Comparison of ENCODE assay signal across 9 cellular contexts in genomic region chr3:184417619-184418327, GRCh38. TPM values are rescaled to one million over a fixed set of nuclear protein-coding genes. Genes with fewer than 3 reads are reported as not detected.
A peak's percentile ranks its signal among the peaks of the same experiment; 100 is the strongest.
DNase-seq lines count a peak whose midpoint lies in the region; ATAC-seq, FAIRE-seq and TF ChIP-seq lines count a peak whose summit lies in the region.
"Had no signal": no experiment of that assay in that cellular context is flagged by ENCODE, and none has a peak within 500 bp of the region (broad histone marks: within the 10 kb centered on the region; RNA-seq: fewer than 3 reads in every experiment).

No MANE protein-coding gene starts in this region.

- H3K27me3 Mint-ChIP-seq in activated T-helper 2 cell treated with anti-CD3 and anti-CD28 coated beads, Interferon-gamma antibody, Interleukin-2, Interleukin-4, amounts not matched to agents 10 μg/mL and 5 μg/mL and 100 μg/mL, durations not matched to agents 14 hours and 24 hours and 36 hours (ENCODE audit: low read depth) = peaks cover 6% of the 10 kb centered on the region

- intact Hi-C loops in activated T-helper 2 cell treated with anti-CD3 and anti-CD28 coated beads, Interferon-gamma antibody, Interleukin-2, Interleukin-4, amounts not matched to agents 10 μg/mL and 5 μg/mL and 100 μg/mL, durations not matched to agents 14 hours and 24 hours and 36 hours (cut with micrococcal nuclease) = loop anchor here (1.0 to 5.0 kb wide), 3 partner anchors 51 to 127 kb away; no protein-coding TSS in a partner anchor
- intact Hi-C loops in pancreas (cut with DNase I) = no loop called here

- no peak overlapping the region for H3K27ac Mint-ChIP-seq in activated T-helper 2 cell treated with anti-CD3 and anti-CD28 coated beads, Interferon-gamma antibody, Interleukin-2, Interleukin-4, amounts not matched to agents 10 μg/mL and 5 μg/mL and 100 μg/mL, durations not matched to agents 14 hours and 24 hours and 36 hours
- H3K27ac Mint-ChIP-seq: activated naive CD8-positive, alpha-beta T cell had no signal

- TF ChIP-seq POLR2A in upper lobe of left lung (IDR thresholded peaks at IDR 0.05) = no peak

- H3K9me3 Mint-ChIP-seq in activated T-helper 2 cell treated with anti-CD3 and anti-CD28 coated beads, Interferon-gamma antibody, Interleukin-2, Interleukin-4, amounts not matched to agents 10 μg/mL and 5 μg/mL and 100 μg/mL, durations not matched to agents 14 hours and 24 hours and 36 hours = no peaks in the 10 kb centered on the region

- no peaks in the 10 kb centered on the region for H3K4me1 Mint-ChIP-seq in activated T-helper 2 cell treated with anti-CD3 and anti-CD28 coated beads, Interferon-gamma antibody, Interleukin-2, Interleukin-4, amounts not matched to agents 10 μg/mL and 5 μg/mL and 100 μg/mL, durations not matched to agents 14 hours and 24 hours and 36 hours (ENCODE audit: low read depth)

- H3K27me3 ChIP-seq in RWPE2 (ENCODE audit: insufficient read depth, poor library complexity, severe bottlenecking) (no peaks in the 10 kb centered on the region), foreskin keratinocyte (no peaks in the 10 kb centered on the region), pancreas (no peaks in the 10 kb centered on the region), upper lobe of left lung (no peaks in the 10 kb centered on the region)

- ATAC-seq in GM21723 (IDR thresholded peaks at IDR 0.05; ENCODE audit: unreplicated experiment) (peak; percentile 84), RWPE2 (ENCODE audit: low read depth) (peak; percentile 88), foreskin keratinocyte (peak; percentile 86), pancreas (peak; percentile 96 to 100 (median 98)), upper lobe of left lung (ENCODE audit: low FRiP score in 2 of 2) (peak; percentile 89 to 90)

- H3K4me1 ChIP-seq in RWPE2 (ENCODE audit: insufficient read depth, poor library complexity, severe bottlenecking) (no peaks in the 10 kb centered on the region), foreskin keratinocyte (no peaks in the 10 kb centered on the region), pancreas (no peaks in the 10 kb centered on the region), upper lobe of left lung (no peaks in the 10 kb centered on the region)

- no peak for TF ChIP-seq EP300 in upper lobe of left lung (IDR thresholded peaks at IDR 0.05)

- no peak overlapping the region for H3K4me3 Mint-ChIP-seq in activated T-helper 2 cell treated with anti-CD3 and anti-CD28 coated beads, Interferon-gamma antibody, Interleukin-2, Interleukin-4, amounts not matched to agents 10 μg/mL and 5 μg/mL and 100 μg/mL, durations not matched to agents 14 hours and 24 hours and 36 hours (ENCODE audit: low read depth)
- H3K4me3 Mint-ChIP-seq: activated naive CD8-positive, alpha-beta T cell had no signal

- H3K36me3 ChIP-seq in RWPE2 (ENCODE audit: low read depth) (no peaks in the 10 kb centered on the region), pancreas (no peaks in the 10 kb centered on the region), upper lobe of left lung (no peaks in the 10 kb centered on the region)

- 22 to 29% methylated on average over 14 of the region's 14 CpGs for WGBS in pancreas, 2 donors
- 29 to 39% methylated on average over 9 to 12 of the region's 14 CpGs for WGBS in upper lobe of left lung, 2 donors

- no peak for FAIRE-seq in pancreas (lab: Jason Lieb, UNC)

- peak; percentile 57 for DNase-seq in DMS 273 treated with DMSO at 0.1 percent for 48 hours (lab: John Stamatoyannopoulos, UW)
- DNase-seq in LNCaP clone FGC (ENCODE audit: low read depth) = peak; percentile 6
- DNase-seq in RWPE2 (ENCODE audit: low spot score) = peak; percentile 62
- peak; percentile 53 for DNase-seq in activated T-helper 2 cell treated with anti-CD3 and anti-CD28 coated beads, Interferon-gamma antibody, Interleukin-2, Interleukin-4, amounts not matched to agents 10 μg/mL and 5 μg/mL and 100 μg/mL, durations not matched to agents 14 hours and 24 hours and 36 hours (ENCODE audit: low spot score)
- DNase-seq in foreskin keratinocyte = peak in 1 of 2 donors; percentile 33
- DNase-seq in pancreas = peak; percentile 65 to 87 (median 78)
- peak in 1 of 2 donors; percentile 64 for DNase-seq in upper lobe of left lung

- no peak overlapping the region for H3K4me3 ChIP-seq in LNCaP clone FGC (ENCODE audit: low read depth, low read length)
- H3K4me3 ChIP-seq in RWPE2 (ENCODE audit: severe bottlenecking) = no peak overlapping the region
- no peak overlapping the region for H3K4me3 ChIP-seq in pancreas
- H3K4me3 ChIP-seq in upper lobe of left lung = no peak overlapping the region

- H3K36me3 Mint-ChIP-seq in activated T-helper 2 cell treated with anti-CD3 and anti-CD28 coated beads, Interferon-gamma antibody, Interleukin-2, Interleukin-4, amounts not matched to agents 10 μg/mL and 5 μg/mL and 100 μg/mL, durations not matched to agents 14 hours and 24 hours and 36 hours (ENCODE audit: low read depth) = no peaks in the 10 kb centered on the region
- H3K36me3 Mint-ChIP-seq: activated naive CD8-positive, alpha-beta T cell had no signal

- H3K27ac ChIP-seq in RWPE2 (ENCODE audit: poor library complexity, severe bottlenecking) (no peak overlapping the region), foreskin keratinocyte (no peak overlapping the region), pancreas (no peak overlapping the region), upper lobe of left lung (no peak overlapping the region)

- no peaks in the 10 kb centered on the region for H3K9me3 ChIP-seq in RWPE2 (ENCODE audit: severe bottlenecking)
- no peaks in the 10 kb centered on the region for H3K9me3 ChIP-seq in pancreas
- peaks cover 0 to 3% (median 0%) of the 10 kb centered on the region in 4 donors for H3K9me3 ChIP-seq in upper lobe of left lung

- peak; percentile 96 for TF ChIP-seq CTCF in LNCaP clone FGC (IDR thresholded peaks at IDR 0.05; ENCODE audit: control insufficient read depth, extremely low read depth, insufficient read depth)
- peak; percentile 90 for TF ChIP-seq CTCF in RWPE2 (IDR thresholded peaks at IDR 0.05; ENCODE audit: poor library complexity, severe bottlenecking)
- peak; percentile 95 for TF ChIP-seq CTCF in foreskin keratinocyte (conservative IDR thresholded peaks at IDR 0.05)
- TF ChIP-seq CTCF in pancreas (IDR thresholded peaks at IDR 0.05) = peak; percentile 72 to 84 (median 80)
- TF ChIP-seq CTCF in upper lobe of left lung (IDR thresholded peaks at IDR 0.05) = peak; percentile 79 to 94 (median 90)

RNA-seq across cellular contexts. Expression of gene CHRD, which starts 37.9 kb away (rescaled TPM):
- total RNA-seq in activated T-helper 2 cell treated with anti-CD3 and anti-CD28 coated beads, Interferon-gamma antibody, Interleukin-2, Interleukin-4, amounts not matched to agents 10 μg/mL and 5 μg/mL and 100 μg/mL, durations not matched to agents 14 hours and 24 hours and 36 hours = 0.07 TPM in 1 of 2 replicates, not detected in the other
- total RNA-seq in foreskin keratinocyte (not detected in 2 replicates), pancreas (10 to 100 TPM; 11.0 to 31.4 (median 17.3) TPM), upper lobe of left lung (10 to 100 TPM in 1 of 6 donors, 1 to 10 TPM in 5; 2.1 to 40.9 (median 4.3) TPM)
- polyA plus RNA-seq in foreskin keratinocyte (not detected in 2 replicates), pancreas (10 to 100 TPM; 23.3 to 96.7 TPM)

RNA-seq across cellular contexts. Expression of gene THPO, which starts 39.8 kb away (rescaled TPM):
- total RNA-seq in activated T-helper 2 cell treated with anti-CD3 and anti-CD28 coated beads, Interferon-gamma antibody, Interleukin-2, Interleukin-4, amounts not matched to agents 10 μg/mL and 5 μg/mL and 100 μg/mL, durations not matched to agents 14 hours and 24 hours and 36 hours = not detected in 2 replicates
- total RNA-seq in foreskin keratinocyte = not detected in 2 replicates
- polyA plus RNA-seq in foreskin keratinocyte = not detected in 2 replicates
- under 1 TPM in 5 of 6 donors, not detected in 1; 0.28 to 0.72 (median 0.54) TPM for total RNA-seq in pancreas
- polyA plus RNA-seq in pancreas = 1 to 10 TPM in 1 of 2 donors, under 1 TPM in 1; 0.40 to 1.3 TPM
- under 1 TPM in 2 of 6 donors, not detected in 4; 0.14 to 0.84 TPM for total RNA-seq in upper lobe of left lung

RNA-seq across cellular contexts. Expression of gene POLR2H, which starts 56.3 kb away (rescaled TPM):
- 150 and 155 TPM in 2 replicates for total RNA-seq in activated T-helper 2 cell treated with anti-CD3 and anti-CD28 coated beads, Interferon-gamma antibody, Interleukin-2, Interleukin-4, amounts not matched to agents 10 μg/mL and 5 μg/mL and 100 μg/mL, durations not matched to agents 14 hours and 24 hours and 36 hours
- 81.0 and 92.9 TPM in 2 replicates for total RNA-seq in foreskin keratinocyte
- polyA plus RNA-seq in foreskin keratinocyte = 116 and 138 TPM in 2 replicates
- total RNA-seq in pancreas = 10 to 100 TPM; 19.7 to 38.2 (median 25.7) TPM
- polyA plus RNA-seq in pancreas = 100 to 1,000 TPM in 1 of 2 donors, 10 to 100 TPM in 1; 98.0 to 116 TPM
- 100 to 1,000 TPM in 1 of 6 donors, 10 to 100 TPM in 5; 41.4 to 235 (median 66.2) TPM for total RNA-seq in upper lobe of left lung

RNA-seq across cellular contexts. Expression of gene CLCN2, which starts 56.4 kb away (rescaled TPM):
- 6.9 and 9.6 TPM in 2 replicates for total RNA-seq in activated T-helper 2 cell treated with anti-CD3 and anti-CD28 coated beads, Interferon-gamma antibody, Interleukin-2, Interleukin-4, amounts not matched to agents 10 μg/mL and 5 μg/mL and 100 μg/mL, durations not matched to agents 14 hours and 24 hours and 36 hours
- 4.7 and 5.4 TPM in 2 replicates for total RNA-seq in foreskin keratinocyte
- 3.8 and 3.9 TPM in 2 replicates for polyA plus RNA-seq in foreskin keratinocyte
- total RNA-seq in pancreas = 1 to 10 TPM; 4.9 to 9.2 (median 6.2) TPM
- 10 to 100 TPM; 22.2 to 25.5 TPM for polyA plus RNA-seq in pancreas
- 10 to 100 TPM in 1 of 6 donors, 1 to 10 TPM in 5; 3.0 to 14.7 (median 5.3) TPM for total RNA-seq in upper lobe of left lung
